ENCODE assay signal across 33 cellular contexts in the genomic region with DNA sequence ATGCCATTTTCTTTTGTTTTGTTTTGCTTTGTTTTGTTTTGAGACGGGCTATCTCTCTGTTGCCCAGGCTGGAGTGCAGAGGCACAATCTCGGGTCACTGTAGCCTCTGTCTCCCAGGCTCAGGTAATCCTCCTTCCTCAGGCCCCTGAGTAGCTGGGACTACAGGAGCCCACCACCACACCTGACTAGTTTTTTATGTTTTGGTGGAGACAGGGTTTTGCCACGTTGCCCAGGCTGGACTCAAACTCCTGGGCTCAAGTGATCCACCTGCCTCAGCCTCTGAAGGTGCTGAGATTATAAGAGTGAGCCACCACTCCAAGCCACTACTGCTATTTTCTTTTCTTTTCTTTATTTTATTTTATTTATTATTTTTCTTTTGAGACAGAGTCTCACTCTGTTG. TPM values are rescaled to one million over a fixed set of nuclear protein-coding genes. Genes with fewer than 3 reads are reported as not detected.
"Had no signal": no experiment of that assay in that cellular context is flagged by ENCODE, and none has a peak within 500 bp of the region (broad histone marks: within the 10 kb centered on the region; RNA-seq: fewer than 3 reads in every experiment).

No MANE protein-coding gene starts in this region.

- DNase-seq: activated B cell treated with CpG ODN at 0.5 μM for 24 hours; activated CD4-positive, alpha-beta memory T cell treated with anti-CD3 and anti-CD28 coated beads for 36 hours; activated CD4-positive, alpha-beta T cell treated with anti-CD3 and anti-CD28 coated beads for 4 hours; activated CD4-positive, alpha-beta T cell treated with anti-CD3 and anti-CD28 coated beads, Interleukin-2, amount 10 ng/mL, durations not matched to agents 24 days and 14 days; activated CD4-positive, alpha-beta T cell treated with anti-CD3 and anti-CD28 coated beads, Interleukin-2, amount 50 U/mL, for 1 hour; activated CD4-positive, alpha-beta T cell treated with anti-CD3 and anti-CD28 coated beads, Interleukin-2, amount 50 U/mL, for 4 hours; activated CD4-positive, CD25-positive, alpha-beta regulatory T cell treated with anti-CD3 and anti-CD28 coated beads, Interleukin-2, amount 50 U/mL, for 72 hours; activated CD8-positive, alpha-beta memory T cell treated with anti-CD3 and anti-CD28 coated beads, Interleukin-2, amount 50 U/mL, for 4 hours; activated CD8-positive, alpha-beta T cell treated with anti-CD3 and anti-CD28 coated beads for 36 hours; activated effector memory CD4-positive, alpha-beta T cell treated with anti-CD3 and anti-CD28 coated beads, Interleukin-2, amount 50 U/mL, for 16 hours; activated naive CD4-positive, alpha-beta T cell treated with anti-CD3 and anti-CD28 coated beads for 36 hours; activated naive CD4-positive, alpha-beta T cell treated with anti-CD3 and anti-CD28 coated beads, Interleukin-2, amount 50 U/mL, for 16 hours; activated naive CD8-positive, alpha-beta T cell treated with anti-CD3 and anti-CD28 coated beads for 36 hours; activated T-cell treated with anti-CD3 and anti-CD28 coated beads for 4 hours; activated T-cell treated with anti-CD3 and anti-CD28 coated beads, Interleukin-2, amount 50 U/mL, for 1 hour; activated T-cell treated with anti-CD3 and anti-CD28 coated beads, Interleukin-2, amount 50 U/mL, for 4 hours; activated T-cell treated with anti-CD3 and anti-CD28 coated beads, Interleukin-2, amount 50 U/mL, for 72 hours; amniotic stem cell; aorta; body of pancreas; brain microvascular endothelial cell; central memory CD4-positive, alpha-beta T cell; T-helper 1 cell; T-helper 2 cell; T-helper 9 cell had no signal

- H3K27ac ChIP-seq: adrenal gland, body of pancreas, brain microvascular endothelial cell, VCaP had no signal

- H3K36me3 ChIP-seq: adrenal gland, brain microvascular endothelial cell, breast epithelium had no signal

- H3K36me3 Mint-ChIP-seq: activated CD4-positive, alpha-beta memory T cell treated with anti-CD3 and anti-CD28 coated beads for 36 hours; activated naive CD8-positive, alpha-beta T cell treated with anti-CD3 and anti-CD28 coated beads for 36 hours had no signal

- H3K9me3 Mint-ChIP-seq: activated B cell treated with CpG ODN at 0.5 μM for 24 hours; activated CD4-positive, alpha-beta memory T cell treated with anti-CD3 and anti-CD28 coated beads for 36 hours; activated CD4-positive, alpha-beta T cell treated with anti-CD3 and anti-CD28 coated beads, Interleukin-2, amount 10 ng/mL, durations not matched to agents 24 days and 14 days; activated naive CD4-positive, alpha-beta T cell treated with anti-CD3 and anti-CD28 coated beads for 36 hours; activated T-cell treated with anti-CD3 and anti-CD28 coated beads, Interleukin-2, amount 50 U/mL, for 4 hours; activated T-cell treated with anti-CD3 and anti-CD28 coated beads, Interleukin-2, amount 50 U/mL, for 72 hours; activated T-helper 1 cell treated with anti-CD3 and anti-CD28 coated beads, Interleukin-12 subunit alpha, Interleukin-12 subunit beta, Interleukin-2, Interleukin-4 antibody, amounts not matched to agents 30 ng/mL and 10 ng/mL and 1 ng/mL, durations not matched to agents 14 hours and 24 hours and 36 hours; activated T-helper 17 cell treated with anti-CD3 and anti-CD28 coated beads, Interleukin-2, amount 50 U/mL, for 72 hours; T-helper 1 cell treated with Interleukin-12 subunit alpha and Interleukin-12 subunit beta and Interleukin-4 antibody, amounts not matched to agents 30 μg/mL and 1 μg/mL, for 36 hours had no signal

- H3K27me3 ChIP-seq: adrenal gland, body of pancreas, brain microvascular endothelial cell, breast epithelium had no signal

- H3K27ac Mint-ChIP-seq: activated B cell treated with CpG ODN at 0.5 μM for 24 hours; activated CD4-positive, alpha-beta memory T cell treated with anti-CD3 and anti-CD28 coated beads for 36 hours; activated CD4-positive, alpha-beta T cell treated with anti-CD3 and anti-CD28 coated beads, Interleukin-2, amount 10 ng/mL, durations not matched to agents 24 days and 14 days; activated CD8-positive, alpha-beta T cell treated with anti-CD3 and anti-CD28 coated beads for 36 hours; activated naive CD4-positive, alpha-beta T cell treated with anti-CD3 and anti-CD28 coated beads for 36 hours; activated naive CD4-positive, alpha-beta T cell treated with anti-CD3 and anti-CD28 coated beads, Interleukin-2, amount 50 U/mL, for 72 hours; activated naive CD8-positive, alpha-beta T cell treated with anti-CD3 and anti-CD28 coated beads for 36 hours; activated T-cell treated with anti-CD3 and anti-CD28 coated beads, Interleukin-2, amount 50 U/mL, for 72 hours; activated T-helper 1 cell treated with anti-CD3 and anti-CD28 coated beads, Interleukin-12 subunit alpha, Interleukin-12 subunit beta, Interleukin-2, Interleukin-4 antibody, amounts not matched to agents 30 ng/mL and 10 ng/mL and 1 ng/mL, durations not matched to agents 14 hours and 24 hours and 36 hours; activated T-helper 17 cell treated with anti-CD3 and anti-CD28 coated beads, Interleukin-2, amount 50 U/mL, for 72 hours; T-helper 1 cell treated with Interleukin-12 subunit alpha and Interleukin-12 subunit beta and Interleukin-4 antibody, amounts not matched to agents 30 μg/mL and 1 μg/mL, for 36 hours; T-helper 2 cell treated with Interferon-gamma antibody and Interleukin-4, amounts not matched to agents 5 μg/mL and 100 μg/mL, for 36 hours had no signal

- H3K4me1 Mint-ChIP-seq: activated B cell treated with CpG ODN at 0.5 μM for 24 hours; activated CD4-positive, alpha-beta T cell treated with anti-CD3 and anti-CD28 coated beads, Interleukin-2, amount 10 ng/mL, durations not matched to agents 24 days and 14 days; activated naive CD8-positive, alpha-beta T cell treated with anti-CD3 and anti-CD28 coated beads for 36 hours; activated T-helper 17 cell treated with anti-CD3 and anti-CD28 coated beads, Interleukin-2, amount 50 U/mL, for 72 hours had no signal

- H3K9me3 ChIP-seq: adrenal gland, body of pancreas, breast epithelium had no signal

- H3K4me3 Mint-ChIP-seq: activated B cell treated with CpG ODN at 0.5 μM for 24 hours; activated CD4-positive, alpha-beta memory T cell treated with anti-CD3 and anti-CD28 coated beads for 36 hours; activated CD4-positive, alpha-beta T cell treated with anti-CD3 and anti-CD28 coated beads, Interleukin-2, amount 10 ng/mL, durations not matched to agents 24 days and 14 days; activated CD8-positive, alpha-beta T cell treated with anti-CD3 and anti-CD28 coated beads for 36 hours; activated naive CD4-positive, alpha-beta T cell treated with anti-CD3 and anti-CD28 coated beads for 36 hours; activated naive CD8-positive, alpha-beta T cell treated with anti-CD3 and anti-CD28 coated beads for 36 hours; activated T-cell treated with anti-CD3 and anti-CD28 coated beads, Interleukin-2, amount 50 U/mL, for 4 hours; activated T-cell treated with anti-CD3 and anti-CD28 coated beads, Interleukin-2, amount 50 U/mL, for 72 hours; activated T-helper 1 cell treated with anti-CD3 and anti-CD28 coated beads, Interleukin-12 subunit alpha, Interleukin-12 subunit beta, Interleukin-2, Interleukin-4 antibody, amounts not matched to agents 30 ng/mL and 10 ng/mL and 1 ng/mL, durations not matched to agents 14 hours and 24 hours and 36 hours; activated T-helper 17 cell treated with anti-CD3 and anti-CD28 coated beads, Interleukin-2, amount 50 U/mL, for 72 hours; T-helper 1 cell treated with Interleukin-12 subunit alpha and Interleukin-12 subunit beta and Interleukin-4 antibody, amounts not matched to agents 30 μg/mL and 1 μg/mL, for 36 hours; T-helper 2 cell treated with Interferon-gamma antibody and Interleukin-4, amounts not matched to agents 5 μg/mL and 100 μg/mL, for 36 hours had no signal

- H3K4me3 ChIP-seq: adrenal gland, body of pancreas, breast epithelium had no signal

- ATAC-seq: activated CD8-positive, alpha-beta T cell treated with anti-CD3 and anti-CD28 coated beads for 36 hours; activated naive CD4-positive, alpha-beta T cell treated with anti-CD3 and anti-CD28 coated beads, Interleukin-2, amount 50 U/mL, for 72 hours; activated T-cell treated with anti-CD3 and anti-CD28 coated beads, Interleukin-2, amount 50 U/mL, for 4 hours; activated T-cell treated with anti-CD3 and anti-CD28 coated beads, Interleukin-2, amount 50 U/mL, for 72 hours; activated T-helper 17 cell treated with anti-CD3 and anti-CD28 coated beads, Interleukin-2, amount 50 U/mL, for 72 hours; body of pancreas had no signal

- H3K4me1 ChIP-seq: breast epithelium had no signal

RNA-seq across cellular contexts. Expression of a gene that starts 54.0 kb away (rescaled TPM):
- total RNA-seq: activated B cell treated with CpG ODN at 0.5 μM for 24 hours; activated T-helper 17 cell treated with anti-CD3 and anti-CD28 coated beads, Interleukin-2, amount 50 U/mL, for 72 hours had no signal
